Comparison of ENCODE assay signal across 2 cellular contexts in genomic region chr2:68806511-68807109, GRCh38.
TF ChIP-seq lines count a peak whose summit lies in the region.

No MANE protein-coding gene starts in this region.

TF ChIP-seq in IMR-90, 13 proteins besides CTCF, POLR2A, EP300 and RAD21 (continued from another document):
- TF ChIP-seq, protein P1, sequence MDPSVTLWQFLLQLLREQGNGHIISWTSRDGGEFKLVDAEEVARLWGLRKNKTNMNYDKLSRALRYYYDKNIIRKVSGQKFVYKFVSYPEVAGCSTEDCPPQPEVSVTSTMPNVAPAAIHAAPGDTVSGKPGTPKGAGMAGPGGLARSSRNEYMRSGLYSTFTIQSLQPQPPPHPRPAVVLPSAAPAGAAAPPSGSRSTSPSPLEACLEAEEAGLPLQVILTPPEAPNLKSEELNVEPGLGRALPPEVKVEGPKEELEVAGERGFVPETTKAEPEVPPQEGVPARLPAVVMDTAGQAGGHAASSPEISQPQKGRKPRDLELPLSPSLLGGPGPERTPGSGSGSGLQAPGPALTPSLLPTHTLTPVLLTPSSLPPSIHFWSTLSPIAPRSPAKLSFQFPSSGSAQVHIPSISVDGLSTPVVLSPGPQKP (IDR thresholded peaks at IDR 0.05; ENCODE audit: borderline replicate concordance, low read depth, low read length): no peak
- TF ChIP-seq FOS (IDR thresholded peaks at IDR 0.05; ENCODE audit: low read depth, low read length) (peak; percentile 21; the same call in 1 of the 2 replicates), MAFK (IDR thresholded peaks at IDR 0.05; ENCODE audit: low read depth, low read length) (no peak), CEBPB (IDR thresholded peaks at IDR 0.05; ENCODE audit: low read depth, low read length) (peak; percentile 63; the same call in 1 of the 2 replicates)
- TF ChIP-seq, protein P2, sequence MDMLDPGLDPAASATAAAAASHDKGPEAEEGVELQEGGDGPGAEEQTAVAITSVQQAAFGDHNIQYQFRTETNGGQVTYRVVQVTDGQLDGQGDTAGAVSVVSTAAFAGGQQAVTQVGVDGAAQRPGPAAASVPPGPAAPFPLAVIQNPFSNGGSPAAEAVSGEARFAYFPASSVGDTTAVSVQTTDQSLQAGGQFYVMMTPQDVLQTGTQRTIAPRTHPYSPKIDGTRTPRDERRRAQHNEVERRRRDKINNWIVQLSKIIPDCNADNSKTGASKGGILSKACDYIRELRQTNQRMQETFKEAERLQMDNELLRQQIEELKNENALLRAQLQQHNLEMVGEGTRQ (IDR thresholded peaks at IDR 0.05; ENCODE audit: low read depth, low read length): no peak

TF ChIP-seq in GM23338, 12 proteins besides CTCF, POLR2A, EP300 and RAD21:
- TF ChIP-seq, protein P3, sequence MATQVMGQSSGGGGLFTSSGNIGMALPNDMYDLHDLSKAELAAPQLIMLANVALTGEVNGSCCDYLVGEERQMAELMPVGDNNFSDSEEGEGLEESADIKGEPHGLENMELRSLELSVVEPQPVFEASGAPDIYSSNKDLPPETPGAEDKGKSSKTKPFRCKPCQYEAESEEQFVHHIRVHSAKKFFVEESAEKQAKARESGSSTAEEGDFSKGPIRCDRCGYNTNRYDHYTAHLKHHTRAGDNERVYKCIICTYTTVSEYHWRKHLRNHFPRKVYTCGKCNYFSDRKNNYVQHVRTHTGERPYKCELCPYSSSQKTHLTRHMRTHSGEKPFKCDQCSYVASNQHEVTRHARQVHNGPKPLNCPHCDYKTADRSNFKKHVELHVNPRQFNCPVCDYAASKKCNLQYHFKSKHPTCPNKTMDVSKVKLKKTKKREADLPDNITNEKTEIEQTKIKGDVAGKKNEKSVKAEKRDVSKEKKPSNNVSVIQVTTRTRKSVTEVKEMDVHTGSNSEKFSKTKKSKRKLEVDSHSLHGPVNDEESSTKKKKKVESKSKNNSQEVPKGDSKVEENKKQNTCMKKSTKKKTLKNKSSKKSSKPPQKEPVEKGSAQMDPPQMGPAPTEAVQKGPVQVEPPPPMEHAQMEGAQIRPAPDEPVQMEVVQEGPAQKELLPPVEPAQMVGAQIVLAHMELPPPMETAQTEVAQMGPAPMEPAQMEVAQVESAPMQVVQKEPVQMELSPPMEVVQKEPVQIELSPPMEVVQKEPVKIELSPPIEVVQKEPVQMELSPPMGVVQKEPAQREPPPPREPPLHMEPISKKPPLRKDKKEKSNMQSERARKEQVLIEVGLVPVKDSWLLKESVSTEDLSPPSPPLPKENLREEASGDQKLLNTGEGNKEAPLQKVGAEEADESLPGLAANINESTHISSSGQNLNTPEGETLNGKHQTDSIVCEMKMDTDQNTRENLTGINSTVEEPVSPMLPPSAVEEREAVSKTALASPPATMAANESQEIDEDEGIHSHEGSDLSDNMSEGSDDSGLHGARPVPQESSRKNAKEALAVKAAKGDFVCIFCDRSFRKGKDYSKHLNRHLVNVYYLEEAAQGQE (IDR thresholded peaks at IDR 0.05; ENCODE audit: unreplicated experiment): no peak
- TF ChIP-seq STAT1 (IDR thresholded peaks at IDR 0.05; ENCODE audit: unreplicated experiment) (no peak), NANOG (IDR thresholded peaks at IDR 0.05; ENCODE audit: borderline replicate concordance) (no peak), EZH2 (IDR thresholded peaks at IDR 0.05; ENCODE audit: low read depth, unreplicated experiment) (no peak)
